Comparison of ENCODE assay signal across 8 cellular contexts in the genomic region with DNA sequence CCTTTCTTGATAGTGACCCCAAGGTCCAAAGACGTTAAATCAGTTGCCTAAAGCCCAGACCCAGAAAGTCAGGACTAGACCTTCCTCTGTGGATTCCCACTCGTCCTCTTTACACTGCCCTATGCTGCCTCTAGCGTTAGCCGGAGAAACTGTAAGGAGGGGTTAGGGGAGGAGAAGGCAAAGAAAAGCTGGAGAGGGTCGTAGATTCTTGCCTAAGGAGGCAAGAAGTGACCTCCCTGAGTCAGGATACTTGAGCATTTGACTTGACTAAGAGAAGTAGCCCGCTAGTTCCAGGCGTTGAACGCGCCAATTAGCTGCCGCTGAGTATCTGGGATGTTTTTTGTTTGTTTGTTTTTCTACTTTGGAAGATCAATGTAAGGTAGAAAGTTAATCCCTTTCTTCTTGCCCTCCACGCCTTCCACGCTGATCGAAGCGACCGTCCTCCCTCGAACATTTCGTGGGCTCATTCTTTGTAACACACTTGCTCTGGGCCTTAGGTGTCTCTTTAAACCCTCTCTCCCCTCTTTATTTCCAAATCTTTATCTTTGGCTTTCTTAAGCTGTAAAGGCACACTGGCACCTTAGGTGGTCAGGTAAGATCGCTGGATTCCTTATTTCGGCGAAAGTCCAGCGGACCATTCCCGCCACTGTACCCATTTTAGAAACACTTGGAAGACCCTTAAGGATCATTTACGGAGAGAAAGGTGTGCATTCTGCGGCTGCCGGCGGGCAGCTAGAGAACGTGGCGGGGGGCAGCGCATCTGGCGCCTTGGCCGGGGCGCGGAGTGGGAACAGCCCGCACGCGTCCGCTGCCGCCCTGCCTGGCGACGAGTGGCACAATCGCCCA. TPM values are rescaled to one million over a fixed set of nuclear protein-coding genes. Genes with fewer than 3 reads are reported as not detected.
A peak's percentile ranks its signal among the peaks of the same experiment; 100 is the strongest.
DNase-seq lines count a peak whose midpoint lies in the region; ATAC-seq and TF ChIP-seq lines count a peak whose summit lies in the region.

No MANE protein-coding gene starts in this region.

- peak; percentile 90 for TF ChIP-seq CTCF in A673 (conservative IDR thresholded peaks at IDR 0.05; ENCODE audit: low read depth, low read length)
- TF ChIP-seq CTCF in GM12865 (IDR thresholded peaks at IDR 0.05; ENCODE audit: insufficient read depth, low read depth, low read length, missing control alignments): peak; percentile 95
- peak; percentile 96 for TF ChIP-seq CTCF in VCaP (conservative IDR thresholded peaks at IDR 0.05)
- peak; percentile 51 for TF ChIP-seq CTCF in endothelial cell (IDR thresholded peaks at IDR 0.05; ENCODE audit: unreplicated experiment)

- no TSS peak for BruUV-seq in A673 (replicated peaks; lab: Mats Ljungman, UMichigan)

- CTCF ChIA-PET in A673 (lab: Charles Lee): interaction anchor here (0.5 to 0.9 kb wide), 3 partner anchors 252 to 917 kb away, joined by 3 read pairs; no protein-coding TSS in a partner anchor

- H3K27me3 ChIP-seq in A673 (replicated peaks; ENCODE audit: insufficient read depth, low read depth, low read length, poor library complexity): peaks cover 19% of the 10 kb centered on the region

- H3K27me3 Mint-ChIP-seq in endothelial cell (ENCODE audit: unreplicated experiment) (peaks cover 13% of the 10 kb centered on the region), memory B cell (peaks cover 13% of the 10 kb centered on the region)
- peaks cover 61% of the 10 kb centered on the region for H3K27me3 Mint-ChIP-seq in stimulated activated naive CD8-positive, alpha-beta T cell treated with anti-CD3 and anti-CD28 coated beads, Interleukin-15, Interleukin-2, amounts not matched to agents 100 ng/mL and 50 ng/mL, for 24 hours

- no peaks in the 10 kb centered on the region for H3K36me3 ChIP-seq in A673 (ENCODE audit: insufficient read depth, low read length, poor library complexity, severe bottlenecking)

- H3K4me3 ChIP-seq in A673 (ENCODE audit: low read depth, low read length, poor library complexity, severe bottlenecking) (peak overlapping the region; percentile 66), GM12865 (ENCODE audit: low read depth, low read length) (peak overlapping the region; percentile 66)

- H3K4me1 Mint-ChIP-seq in endothelial cell (ENCODE audit: unreplicated experiment): peaks cover 15% of the 10 kb centered on the region
- H3K4me1 Mint-ChIP-seq in memory B cell: peaks cover 31% of the 10 kb centered on the region
- peaks cover 44% of the 10 kb centered on the region for H3K4me1 Mint-ChIP-seq in stimulated activated naive CD8-positive, alpha-beta T cell treated with anti-CD3 and anti-CD28 coated beads, Interleukin-15, Interleukin-2, amounts not matched to agents 100 ng/mL and 50 ng/mL, for 24 hours (ENCODE audit: low read depth)

- POLR2A ChIA-PET in A673 (lab: Charles Lee; ENCODE audit: low non-redundant PET): no interaction called here

- H3K4me3 Mint-ChIP-seq in endothelial cell (ENCODE audit: unreplicated experiment) (peak overlapping the region; percentile 93), memory B cell (peak overlapping the region; percentile 97)
- H3K4me3 Mint-ChIP-seq in stimulated activated naive CD8-positive, alpha-beta T cell treated with anti-CD3 and anti-CD28 coated beads, Interleukin-15, Interleukin-2, amounts not matched to agents 100 ng/mL and 50 ng/mL, for 24 hours: peak overlapping the region; percentile 85

- peak; percentile 74 for DNase-seq in A673 (ENCODE audit: low spot score)
- DNase-seq in GM12865 (ENCODE audit: low read depth): peak; percentile 45
- peak; percentile 35 for DNase-seq in NCI-H1105 (lab: John Stamatoyannopoulos, UW)
- DNase-seq in endothelial cell (ENCODE audit: low spot score): peak; percentile 75
- peak in 1 of 2 donors; percentile 39 for DNase-seq in memory B cell (ENCODE audit: low spot score in 2 of 2)

- no peaks in the 10 kb centered on the region for H3K9me3 Mint-ChIP-seq in endothelial cell (ENCODE audit: unreplicated experiment)
- no peaks in the 10 kb centered on the region for H3K9me3 Mint-ChIP-seq in memory B cell
- H3K9me3 Mint-ChIP-seq in stimulated activated naive CD8-positive, alpha-beta T cell treated with anti-CD3 and anti-CD28 coated beads, Interleukin-15, Interleukin-2, amounts not matched to agents 100 ng/mL and 50 ng/mL, for 24 hours: no peaks in the 10 kb centered on the region

- no peak overlapping the region for H3K27ac ChIP-seq in A673 (ENCODE audit: low read depth, low read length, poor library complexity, severe bottlenecking)
- H3K27ac ChIP-seq in VCaP: peak overlapping the region; percentile 74

- peak overlapping the region; percentile 37 for H3K27ac Mint-ChIP-seq in endothelial cell (ENCODE audit: unreplicated experiment)
- peak overlapping the region; percentile 67 for H3K27ac Mint-ChIP-seq in memory B cell
- no peak overlapping the region for H3K27ac Mint-ChIP-seq in stimulated activated naive CD8-positive, alpha-beta T cell treated with anti-CD3 and anti-CD28 coated beads, Interleukin-15, Interleukin-2, amounts not matched to agents 100 ng/mL and 50 ng/mL, for 24 hours

- intact Hi-C loops in A673 (cut with micrococcal nuclease; ENCODE audit: unreplicated experiment): no loop called here

- ATAC-seq in HG02642 (IDR thresholded peaks at IDR 0.05; ENCODE audit: poor library complexity, unreplicated experiment): peak; percentile 51
- no peak for ATAC-seq in memory B cell (ENCODE audit: low read depth)

- H3K4me1 ChIP-seq in A673 (ENCODE audit: insufficient read depth, low read length, poor library complexity, severe bottlenecking): peaks cover 12% of the 10 kb centered on the region

- no peaks in the 10 kb centered on the region for H3K9me3 ChIP-seq in A673 (ENCODE audit: low read depth, low read length, poor library complexity, severe bottlenecking)

- H3K36me3 Mint-ChIP-seq in endothelial cell (ENCODE audit: low read depth, unreplicated experiment): peaks cover 7% of the 10 kb centered on the region
- H3K36me3 Mint-ChIP-seq in memory B cell: no peaks in the 10 kb centered on the region
- no peaks in the 10 kb centered on the region for H3K36me3 Mint-ChIP-seq in stimulated activated naive CD8-positive, alpha-beta T cell treated with anti-CD3 and anti-CD28 coated beads, Interleukin-15, Interleukin-2, amounts not matched to agents 100 ng/mL and 50 ng/mL, for 24 hours (ENCODE audit: low read depth)

RNA-seq across cellular contexts. Expression of a gene that starts 5.1 kb away (rescaled TPM):
- total RNA-seq in A673 (2021) (16.4 and 16.5 TPM in 2 replicates), endothelial cell (ENCODE audit: unreplicated experiment) (24.5 TPM)
